Comparison of ENCODE assay signal across 8 cellular contexts in genomic region chr1:148952938-148953616, GRCh38.
DNase-seq lines count a peak whose midpoint lies in the region; ATAC-seq and TF ChIP-seq lines count a peak whose summit lies in the region.
"Not testable (repeated sequence)": the region's sequence is repeated elsewhere in the genome, so short reads cannot be mapped to it uniquely, and the experiment has no call there.

No MANE protein-coding gene starts in this region.

- not testable (repeated sequence) for H3K9me3 Mint-ChIP-seq in CD14-positive monocyte, T-cell

- peak overlapping the region; percentile 41; the same call in 1 of the 2 replicates for H3K4me3 ChIP-seq in Karpas-422 (ENCODE audit: low read length)
- peak overlapping the region; percentile 66 to 69 for H3K4me3 ChIP-seq in ascending aorta
- H3K4me3 ChIP-seq in gastroesophageal sphincter, result peak overlapping the region; percentile 40 to 57
- peak overlapping the region; percentile 48 for H3K4me3 ChIP-seq in mononuclear cell (ENCODE audit: low read length)

- H3K4me1 ChIP-seq in Karpas-422 (ENCODE audit: low read length); ascending aorta; gastroesophageal sphincter; mononuclear cell (ENCODE audit: insufficient read depth, low read length): not testable (repeated sequence)

- H2AFZ ChIP-seq in Karpas-422 (ENCODE audit: low read length), result not testable (repeated sequence)

- POLR2A ChIA-PET in T-cell (lab: Charles Lee), result not testable (repeated sequence)

- not testable (repeated sequence) for H3K36me3 ChIP-seq in Karpas-422 (ENCODE audit: insufficient read depth, low read length); ascending aorta; gastroesophageal sphincter

- WGBS in gastroesophageal sphincter (ENCODE audit: low coverage in 1 of 2), 2 donors, result 2 to 3% methylated on average over 6 to 15 of the region's 28 CpGs

- not testable (repeated sequence) for H3K9ac ChIP-seq in Karpas-422 (ENCODE audit: low read length)

- H3K27ac Mint-ChIP-seq in CD14-positive monocyte, result peak overlapping the region in 2 of 7 donors; percentile 25 to 30
- peak overlapping the region; percentile 31 to 75 for H3K27ac Mint-ChIP-seq in T-cell

- CTCF ChIA-PET in T-cell (lab: Charles Lee), result not testable (repeated sequence)

- not testable (repeated sequence) for H3K27me3 ChIP-seq in Karpas-422 (ENCODE audit: low read length); ascending aorta; gastroesophageal sphincter; mononuclear cell (ENCODE audit: insufficient read depth, low read length)

- H3K4me1 Mint-ChIP-seq in CD14-positive monocyte, result peaks cover 16% of the 10 kb centered on the region
- peaks cover 6 to 18% (median 16%) of the 10 kb centered on the region in 3 donors for H3K4me1 Mint-ChIP-seq in T-cell

- H3K4me3 Mint-ChIP-seq in CD14-positive monocyte (peak overlapping the region; percentile 79 to 90), T-cell (peak overlapping the region; percentile 62 to 88 (median 83))

- TF ChIP-seq CTCF in CD14-positive monocyte (IDR thresholded peaks at IDR 0.05); ascending aorta (IDR thresholded peaks at IDR 0.05); gastroesophageal sphincter (IDR thresholded peaks at IDR 0.05): not testable (repeated sequence)

- not testable (repeated sequence) for H3K79me2 ChIP-seq in Karpas-422 (ENCODE audit: low read length)

- H3K4me2 ChIP-seq in Karpas-422 (ENCODE audit: low read depth, low read length, poor library complexity, severe bottlenecking), result peak overlapping the region; percentile 57

- TF ChIP-seq EP300 in gastroesophageal sphincter (IDR thresholded peaks at IDR 0.05), result not testable (repeated sequence)

- DNase-seq in CD14-positive monocyte (ENCODE audit: low spot score); ascending aorta (ENCODE audit: low spot score in 2 of 2): not testable (repeated sequence)
- DNase-seq in Karpas-422, result peak; percentile 36
- DNase-seq in T-cell, result peak in 8 of 34 experiments; percentile 1 to 25 (median 4)
- peak; percentile 29 to 31 for DNase-seq in stimulated activated CD4-positive, alpha-beta T cell treated with anti-CD3 and anti-CD28 coated beads, Interleukin-2, amount 100 ng/mL, for 24 hours

- H3K9me3 ChIP-seq in Karpas-422 (ENCODE audit: low read length); ascending aorta; gastroesophageal sphincter; mononuclear cell (ENCODE audit: low read depth, low read length): not testable (repeated sequence)

- not testable (repeated sequence) for H3K27me3 Mint-ChIP-seq in CD14-positive monocyte (ENCODE audit: low read depth in 3 of 3); T-cell

- not testable (repeated sequence) for H3K9me2 ChIP-seq in Karpas-422 (replicated peaks; ENCODE audit: insufficient read depth, low read length)

- intact Hi-C loops in CD14-positive monocyte (cut with micrococcal nuclease); ascending aorta (cut with DNase I): not testable (repeated sequence)

- not testable (repeated sequence) for H4K20me1 ChIP-seq in Karpas-422 (ENCODE audit: insufficient read depth, low read depth, low read length)

- H3K27ac ChIP-seq in Karpas-422 (ENCODE audit: low read length), result not testable (repeated sequence)
- H3K27ac ChIP-seq in ascending aorta (peak overlapping the region; percentile 61 to 64), gastroesophageal sphincter (peak overlapping the region in 3 of 4 donors; percentile 80 to 86 (median 82))

- ATAC-seq in GM19463 (IDR thresholded peaks at IDR 0.05; ENCODE audit: unreplicated experiment) (peak; percentile 4), T-cell (replicated peaks in 1 of 4) (peak in 2 of 4 experiments; percentile 1 to 2)
- ATAC-seq in gastroesophageal sphincter, result not testable (repeated sequence)

- not testable (repeated sequence) for H3K36me3 Mint-ChIP-seq in CD14-positive monocyte, T-cell

- TF ChIP-seq POLR2A in gastroesophageal sphincter (IDR thresholded peaks at IDR 0.05), result not testable (repeated sequence)
